16 cellular contexts compared by ENCODE assay signal in genomic region chr9:120564589-120564988, GRCh38.
A peak's percentile ranks its signal among the peaks of the same experiment; 100 is the strongest.
DNase-seq lines count a peak whose midpoint lies in the region; TF ChIP-seq lines count a peak whose summit lies in the region.
"Had no signal": no experiment of that assay in that cellular context is flagged by ENCODE, and none has a peak within 500 bp of the region (broad histone marks: within the 10 kb centered on the region; RNA-seq: fewer than 3 reads in every experiment).

No MANE protein-coding gene starts in this region.

- peak; percentile 12 to 48 for DNase-seq in erythroblast (lab: John Stamatoyannopoulos, UW)
- no peak for DNase-seq in NCI-H2171 (lab: John Stamatoyannopoulos, UW)
- DNase-seq in NCI-H526 (lab: John Stamatoyannopoulos, UW), result no peak
- no peak for DNase-seq in HK-2 (ENCODE audit: unreplicated experiment)
- DNase-seq: 8988T; ACHN; BE2C; C1 segment of cervical spinal cord; Caco-2; Calu3; CD4-positive, alpha-beta memory T cell; CD4-positive, CD25-positive, alpha-beta regulatory T cell; DMS79 treated with DMSO at 0.1 percent for 48 hours; GF-D8 had no signal

- peak overlapping the region; percentile 37 for H3K27ac ChIP-seq in angular gyrus (ENCODE audit: low read depth, low read length)
- H3K27ac ChIP-seq: BLaER1 had no signal

- TF ChIP-seq POLR2A in erythroblast (IDR thresholded peaks at IDR 0.05; ENCODE audit: low read length), result no peak

Comparison
In these comparisons a context has a peak if more than half of its experiments do, and no peak if none do; other contexts are left out.
1. DNase-seq: peak in erythroblast (2 of 2); none in NCI-H2171 (single experiment), NCI-H526 (0 of 2) and HK-2 (single experiment).